Comparison of ENCODE assay signal across 1 cellular context in the genomic region with DNA sequence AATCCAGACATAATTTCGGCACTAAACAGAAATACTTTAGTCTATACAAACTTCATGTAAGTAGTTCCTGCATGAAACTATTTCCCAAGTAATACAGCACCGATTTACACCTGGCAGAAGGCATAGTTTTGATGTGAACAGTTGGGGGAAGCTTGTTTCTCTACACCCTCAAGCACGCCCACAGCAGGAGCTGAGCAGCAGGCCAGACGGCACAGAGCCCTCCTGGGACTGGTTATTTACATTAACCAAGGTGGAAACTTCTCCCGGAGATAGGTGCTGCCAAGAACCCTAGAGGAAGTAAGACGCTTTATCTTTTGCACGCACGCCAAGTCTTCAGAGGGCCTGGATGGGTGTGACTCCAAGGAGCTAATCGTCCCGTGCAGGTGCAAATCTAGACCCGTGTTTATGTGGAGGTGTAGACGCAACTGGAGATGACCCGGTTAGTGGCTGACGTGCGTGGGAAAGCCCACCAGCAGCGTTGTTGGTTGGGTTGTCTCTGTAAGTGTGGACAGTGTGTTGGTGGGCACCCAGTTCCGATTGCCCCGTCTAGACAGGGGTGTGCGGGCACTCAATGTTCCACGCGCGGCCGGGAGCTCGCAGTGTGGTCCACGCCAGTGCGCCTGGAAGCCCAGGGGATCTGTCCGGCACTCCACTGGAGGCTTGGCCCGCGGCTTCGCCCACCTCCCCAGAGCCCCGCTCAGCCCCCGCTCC.
TF ChIP-seq lines count a peak whose summit lies in the region.

No MANE protein-coding gene starts in this region.

TF ChIP-seq in K562, 482 proteins besides CTCF, POLR2A, EP300 and RAD21 (continued from another document and continues in another):
- TF ChIP-seq, protein P1, sequence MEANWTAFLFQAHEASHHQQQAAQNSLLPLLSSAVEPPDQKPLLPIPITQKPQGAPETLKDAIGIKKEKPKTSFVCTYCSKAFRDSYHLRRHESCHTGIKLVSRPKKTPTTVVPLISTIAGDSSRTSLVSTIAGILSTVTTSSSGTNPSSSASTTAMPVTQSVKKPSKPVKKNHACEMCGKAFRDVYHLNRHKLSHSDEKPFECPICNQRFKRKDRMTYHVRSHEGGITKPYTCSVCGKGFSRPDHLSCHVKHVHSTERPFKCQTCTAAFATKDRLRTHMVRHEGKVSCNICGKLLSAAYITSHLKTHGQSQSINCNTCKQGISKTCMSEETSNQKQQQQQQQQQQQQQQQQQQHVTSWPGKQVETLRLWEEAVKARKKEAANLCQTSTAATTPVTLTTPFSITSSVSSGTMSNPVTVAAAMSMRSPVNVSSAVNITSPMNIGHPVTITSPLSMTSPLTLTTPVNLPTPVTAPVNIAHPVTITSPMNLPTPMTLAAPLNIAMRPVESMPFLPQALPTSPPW (CRISPR knock-in tag; IDR thresholded peaks at IDR 0.05), result no peak
- TF ChIP-seq KDM2B (CRISPR knock-in tag; IDR thresholded peaks at IDR 0.05), result no peak
- no peak for TF ChIP-seq MIER1 (IDR thresholded peaks at IDR 0.05; ENCODE audit: low read depth)
- TF ChIP-seq RNF2 (IDR thresholded peaks at IDR 0.05), result peak; percentile 94
- peak; percentile 50 to 88; a peak in 3 of 4 replicates for TF ChIP-seq ETV6 (IDR thresholded peaks at IDR 0.05; ENCODE audit: borderline replicate concordance in 1 of 2, low read depth in 2 of 2, low read length in 1 of 2)
- TF ChIP-seq ETV6 (CRISPR knock-in tag; IDR thresholded peaks at IDR 0.05; ENCODE audit: borderline replicate concordance), result no peak
- no peak for TF ChIP-seq ARID4B (CRISPR knock-in tag; IDR thresholded peaks at IDR 0.05)
- no peak for TF ChIP-seq CCAR2 (IDR thresholded peaks at IDR 0.05; ENCODE audit: low read depth, low read length)
- no peak for TF ChIP-seq RBM15 (IDR thresholded peaks at IDR 0.05; ENCODE audit: insufficient read depth, low read length)
- no peak for TF ChIP-seq CBX5 (IDR thresholded peaks at IDR 0.05; ENCODE audit: borderline replicate concordance, low read depth)
- no peak for TF ChIP-seq U2AF1 (optimal IDR thresholded peaks at IDR 0.05; ENCODE audit: low read depth, low read length)
- TF ChIP-seq, protein P2, sequence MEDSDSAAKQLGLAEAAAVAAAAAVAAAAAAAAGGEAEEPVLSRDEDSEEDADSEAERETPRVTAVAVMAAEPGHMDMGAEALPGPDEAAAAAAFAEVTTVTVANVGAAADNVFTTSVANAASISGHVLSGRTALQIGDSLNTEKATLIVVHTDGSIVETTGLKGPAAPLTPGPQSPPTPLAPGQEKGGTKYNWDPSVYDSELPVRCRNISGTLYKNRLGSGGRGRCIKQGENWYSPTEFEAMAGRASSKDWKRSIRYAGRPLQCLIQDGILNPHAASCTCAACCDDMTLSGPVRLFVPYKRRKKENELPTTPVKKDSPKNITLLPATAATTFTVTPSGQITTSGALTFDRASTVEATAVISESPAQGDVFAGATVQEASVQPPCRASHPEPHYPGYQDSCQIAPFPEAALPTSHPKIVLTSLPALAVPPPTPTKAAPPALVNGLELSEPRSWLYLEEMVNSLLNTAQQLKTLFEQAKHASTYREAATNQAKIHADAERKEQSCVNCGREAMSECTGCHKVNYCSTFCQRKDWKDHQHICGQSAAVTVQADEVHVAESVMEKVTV (CRISPR knock-in tag; IDR thresholded peaks at IDR 0.05), result no peak
- 0 out of 2 replicates have a peak, but pooled peaks have one; percentile 60 for TF ChIP-seq SMAD3 (CRISPR knock-in tag; conservative IDR thresholded peaks at IDR 0.05)
- TF ChIP-seq ETS2 (tag; IDR thresholded peaks at IDR 0.05; ENCODE audit: borderline replicate concordance, poor library complexity, severe bottlenecking), result no peak
- TF ChIP-seq ZNF140 (CRISPR knock-in tag; IDR thresholded peaks at IDR 0.05), result no peak
- TF ChIP-seq MYNN (IDR thresholded peaks at IDR 0.05), result peak; percentile 78; the same call in 1 of the 2 replicates
- no peak for TF ChIP-seq MYNN (CRISPR knock-in tag; IDR thresholded peaks at IDR 0.05)
- 0 out of 2 replicates have a peak, but pooled peaks have one; percentile 4 for TF ChIP-seq EP400 (IDR thresholded peaks at IDR 0.05)
- no peak for TF ChIP-seq ZNF655 (CRISPR knock-in tag; IDR thresholded peaks at IDR 0.05)
- peak; percentile 72; the same call in 1 of the 2 replicates for TF ChIP-seq ZNF274 (IDR thresholded peaks at IDR 0.05; ENCODE audit: borderline replicate concordance, low read depth, low read length)
- no peak for TF ChIP-seq ZKSCAN3 (CRISPR knock-in tag; IDR thresholded peaks at IDR 0.05)
- TF ChIP-seq TCF15 (CRISPR knock-in tag; IDR thresholded peaks at IDR 0.05), result no peak
- TF ChIP-seq, protein P3, sequence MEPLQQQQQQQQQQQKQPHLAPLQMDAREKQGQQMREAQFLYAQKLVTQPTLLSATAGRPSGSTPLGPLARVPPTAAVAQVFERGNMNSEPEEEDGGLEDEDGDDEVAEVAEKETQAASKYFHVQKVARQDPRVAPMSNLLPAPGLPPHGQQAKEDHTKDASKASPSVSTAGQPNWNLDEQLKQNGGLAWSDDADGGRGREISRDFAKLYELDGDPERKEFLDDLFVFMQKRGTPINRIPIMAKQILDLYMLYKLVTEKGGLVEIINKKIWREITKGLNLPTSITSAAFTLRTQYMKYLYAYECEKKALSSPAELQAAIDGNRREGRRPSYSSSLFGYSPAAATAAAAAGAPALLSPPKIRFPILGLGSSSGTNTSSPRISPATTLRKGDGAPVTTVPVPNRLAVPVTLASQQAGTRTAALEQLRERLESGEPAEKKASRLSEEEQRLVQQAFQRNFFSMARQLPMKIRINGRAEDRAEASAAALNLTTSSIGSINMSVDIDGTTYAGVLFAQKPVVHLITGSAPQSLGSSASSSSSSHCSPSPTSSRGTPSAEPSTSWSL (CRISPR knock-in tag; IDR thresholded peaks at IDR 0.05; ENCODE audit: borderline replicate concordance), result no peak
- no peak for TF ChIP-seq POU5F1 (IDR thresholded peaks at IDR 0.05; ENCODE audit: borderline replicate concordance, low read depth, low read length, partially characterized antibody)
- no peak for TF ChIP-seq NUFIP1 (IDR thresholded peaks at IDR 0.05; ENCODE audit: partially characterized antibody)
- TF ChIP-seq, protein P4, sequence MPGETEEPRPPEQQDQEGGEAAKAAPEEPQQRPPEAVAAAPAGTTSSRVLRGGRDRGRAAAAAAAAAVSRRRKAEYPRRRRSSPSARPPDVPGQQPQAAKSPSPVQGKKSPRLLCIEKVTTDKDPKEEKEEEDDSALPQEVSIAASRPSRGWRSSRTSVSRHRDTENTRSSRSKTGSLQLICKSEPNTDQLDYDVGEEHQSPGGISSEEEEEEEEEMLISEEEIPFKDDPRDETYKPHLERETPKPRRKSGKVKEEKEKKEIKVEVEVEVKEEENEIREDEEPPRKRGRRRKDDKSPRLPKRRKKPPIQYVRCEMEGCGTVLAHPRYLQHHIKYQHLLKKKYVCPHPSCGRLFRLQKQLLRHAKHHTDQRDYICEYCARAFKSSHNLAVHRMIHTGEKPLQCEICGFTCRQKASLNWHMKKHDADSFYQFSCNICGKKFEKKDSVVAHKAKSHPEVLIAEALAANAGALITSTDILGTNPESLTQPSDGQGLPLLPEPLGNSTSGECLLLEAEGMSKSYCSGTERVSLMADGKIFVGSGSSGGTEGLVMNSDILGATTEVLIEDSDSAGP (CRISPR knock-in tag; IDR thresholded peaks at IDR 0.05), result no peak
- TF ChIP-seq CREBBP (IDR thresholded peaks at IDR 0.05; ENCODE audit: low read depth, low read length), result no peak
- TF ChIP-seq EHMT2 (IDR thresholded peaks at IDR 0.05), result no peak
- TF ChIP-seq, protein P5, sequence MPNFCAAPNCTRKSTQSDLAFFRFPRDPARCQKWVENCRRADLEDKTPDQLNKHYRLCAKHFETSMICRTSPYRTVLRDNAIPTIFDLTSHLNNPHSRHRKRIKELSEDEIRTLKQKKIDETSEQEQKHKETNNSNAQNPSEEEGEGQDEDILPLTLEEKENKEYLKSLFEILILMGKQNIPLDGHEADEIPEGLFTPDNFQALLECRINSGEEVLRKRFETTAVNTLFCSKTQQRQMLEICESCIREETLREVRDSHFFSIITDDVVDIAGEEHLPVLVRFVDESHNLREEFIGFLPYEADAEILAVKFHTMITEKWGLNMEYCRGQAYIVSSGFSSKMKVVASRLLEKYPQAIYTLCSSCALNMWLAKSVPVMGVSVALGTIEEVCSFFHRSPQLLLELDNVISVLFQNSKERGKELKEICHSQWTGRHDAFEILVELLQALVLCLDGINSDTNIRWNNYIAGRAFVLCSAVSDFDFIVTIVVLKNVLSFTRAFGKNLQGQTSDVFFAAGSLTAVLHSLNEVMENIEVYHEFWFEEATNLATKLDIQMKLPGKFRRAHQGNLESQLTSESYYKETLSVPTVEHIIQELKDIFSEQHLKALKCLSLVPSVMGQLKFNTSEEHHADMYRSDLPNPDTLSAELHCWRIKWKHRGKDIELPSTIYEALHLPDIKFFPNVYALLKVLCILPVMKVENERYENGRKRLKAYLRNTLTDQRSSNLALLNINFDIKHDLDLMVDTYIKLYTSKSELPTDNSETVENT (CRISPR knock-in tag; IDR thresholded peaks at IDR 0.05), result no peak
- no peak for TF ChIP-seq ZNF3 (CRISPR knock-in tag; IDR thresholded peaks at IDR 0.05)
- no peak for TF ChIP-seq BCL6 (CRISPR knock-in tag; IDR thresholded peaks at IDR 0.05)
- TF ChIP-seq ZBED1 (IDR thresholded peaks at IDR 0.05), result peak; percentile 86
- no peak for TF ChIP-seq SREBF2 (CRISPR knock-in tag; IDR thresholded peaks at IDR 0.05)
- TF ChIP-seq CGGBP1 (CRISPR knock-in tag; IDR thresholded peaks at IDR 0.05), result no peak
- TF ChIP-seq GMEB1 (CRISPR knock-in tag; IDR thresholded peaks at IDR 0.05), result no peak
- TF ChIP-seq ZC3H11A (IDR thresholded peaks at IDR 0.05; ENCODE audit: low read depth, low read length), result no peak
- peak; percentile 95 for TF ChIP-seq SOX6 (IDR thresholded peaks at IDR 0.05)
- no peak for TF ChIP-seq ZNF785 (CRISPR knock-in tag; IDR thresholded peaks at IDR 0.05)
- TF ChIP-seq ZNF445 (CRISPR knock-in tag; IDR thresholded peaks at IDR 0.05; ENCODE audit: low read depth), result no peak
- TF ChIP-seq RUNX1 (IDR thresholded peaks at IDR 0.05; ENCODE audit: low read depth), result peak; percentile 64; the same call in 1 of the 2 replicates
- no peak for TF ChIP-seq SMAD2 (IDR thresholded peaks at IDR 0.05; ENCODE audit: low read depth, low read length)
- TF ChIP-seq ZNF586 (CRISPR knock-in tag; conservative IDR thresholded peaks at IDR 0.05), result no peak
- TF ChIP-seq SPI1 (IDR thresholded peaks at IDR 0.05; ENCODE audit: borderline replicate concordance, low read depth, low read length), result peak; percentile 50
- no peak for TF ChIP-seq SNIP1 (IDR thresholded peaks at IDR 0.05; ENCODE audit: low read depth)
- peak; percentile 97 for TF ChIP-seq GATAD2A (IDR thresholded peaks at IDR 0.05)
- TF ChIP-seq POLR2AphosphoS2 (IDR thresholded peaks at IDR 0.05; ENCODE audit: low read length), result no peak
- TF ChIP-seq ZNF23 (CRISPR knock-in tag; IDR thresholded peaks at IDR 0.05), result no peak
- TF ChIP-seq BDP1 (IDR thresholded peaks at IDR 0.05; ENCODE audit: insufficient read depth, insufficient read length), result no peak
